Comparison of ENCODE assay signal across 16 cellular contexts in the genomic region with DNA sequence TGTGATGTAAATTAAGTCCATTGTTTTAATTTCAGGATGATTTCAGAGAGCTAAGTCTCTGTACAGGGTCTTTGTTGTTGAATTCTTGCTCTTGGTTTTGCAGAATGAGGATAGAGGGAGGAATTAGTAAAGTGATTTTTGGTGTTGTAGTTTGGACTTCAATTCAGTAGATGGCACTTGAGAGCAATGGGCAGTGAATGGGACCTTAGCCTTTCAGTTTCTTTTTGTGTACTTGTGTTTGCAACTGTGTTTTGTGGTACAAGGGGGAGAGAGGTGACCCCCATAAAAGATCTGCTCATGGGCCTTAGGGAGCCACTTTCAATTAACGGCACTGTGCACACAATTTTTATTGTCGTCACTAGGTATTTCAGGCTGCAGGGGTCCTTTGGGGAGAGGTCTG.
DNase-seq lines count a peak whose midpoint lies in the region; ATAC-seq and TF ChIP-seq lines count a peak whose summit lies in the region.
"Had no signal": no experiment of that assay in that cellular context is flagged by ENCODE, and none has a peak within 500 bp of the region (broad histone marks: within the 10 kb centered on the region; RNA-seq: fewer than 3 reads in every experiment).

No MANE protein-coding gene starts in this region.

- ATAC-seq in DND-41 (ENCODE audit: insufficient read depth, low read depth), result no peak
- peak; percentile 65 for ATAC-seq in left lobe of liver
- no peak for ATAC-seq in GM21737 (IDR thresholded peaks at IDR 0.05; ENCODE audit: unreplicated experiment)
- ATAC-seq in HG02610 (IDR thresholded peaks at IDR 0.05; ENCODE audit: unreplicated experiment), result no peak
- ATAC-seq in GM18909 (IDR thresholded peaks at IDR 0.05; ENCODE audit: poor library complexity, unreplicated experiment), result no peak
- ATAC-seq: HCT116; naive thymus-derived CD4-positive, alpha-beta T cell; stimulated activated naive CD8-positive, alpha-beta T cell treated with anti-CD3 and anti-CD28 coated beads, Interleukin-15, amount 100 ng/mL, for 72 hours; upper lobe of right lung had no signal

- no peak overlapping the region for H3K4me3 ChIP-seq in DND-41 (ENCODE audit: low read depth in 1 of 2, low read length in 2 of 2)
- no peak overlapping the region for H3K4me3 ChIP-seq in H7 (ENCODE audit: insufficient read depth, low read depth, low read length)
- H3K4me3 ChIP-seq in OCI-LY7 (ENCODE audit: low read depth, low read length, poor library complexity, severe bottlenecking), result no peak overlapping the region
- H3K4me3 ChIP-seq: upper lobe of right lung had no signal

- H3K9me2 ChIP-seq in OCI-LY7 (ENCODE audit: insufficient read depth, low read length), result no peaks in the 10 kb centered on the region

- no peak overlapping the region for H3K27ac ChIP-seq in DND-41 (ENCODE audit: low read length)
- no peak overlapping the region for H3K27ac ChIP-seq in OCI-LY7 (ENCODE audit: low read depth, low read length, poor library complexity, severe bottlenecking)
- H3K27ac ChIP-seq: upper lobe of right lung had no signal

- H2AFZ ChIP-seq in DND-41 (ENCODE audit: low read depth, low read length) (no peak overlapping the region), OCI-LY7 (ENCODE audit: low read length) (no peak overlapping the region)

- no peaks in the 10 kb centered on the region for H3K27me3 ChIP-seq in DND-41 (ENCODE audit: insufficient read depth, low read length, poor library complexity)
- no peaks in the 10 kb centered on the region for H3K27me3 ChIP-seq in H7 (ENCODE audit: control insufficient read depth, insufficient read depth, low read length)
- H3K27me3 ChIP-seq: upper lobe of right lung had no signal

- DNase-seq in DND-41 (no peak), H7 (peak; percentile 3), OCI-LY7 (ENCODE audit: low spot score) (no peak), left lobe of liver (ENCODE audit: low spot score) (no peak)
- DNase-seq in activated CD8-positive, alpha-beta memory T cell treated with anti-CD3 and anti-CD28 coated beads, Interleukin-2, amount 50 U/mL, for 48 hours, result no peak
- DNase-seq: activated CD4-positive, alpha-beta T cell treated with anti-CD3 and anti-CD28 coated beads, Interleukin-2, amount 50 U/mL, for 4 hours; activated naive CD4-positive, alpha-beta T cell treated with anti-CD3 and anti-CD28 coated beads for 36 hours; naive thymus-derived CD4-positive, alpha-beta T cell; NCI-H146; stimulated activated CD4-positive, alpha-beta T cell treated with anti-CD3 and anti-CD28 coated beads, Interleukin-1b, Interleukin-23, amount 100 ng/mL, for 48 hours; stimulated activated naive CD8-positive, alpha-beta T cell treated with anti-CD3 and anti-CD28 coated beads, Interleukin-15, amount 100 ng/mL, for 72 hours; upper lobe of right lung had no signal

- POLR2A ChIA-PET in OCI-LY7 (lab: Charles Lee), result no interaction called here

- peak; percentile 14 for TF ChIP-seq CTCF in DND-41 (IDR thresholded peaks at IDR 0.05; ENCODE audit: borderline replicate concordance, extremely low read depth, low read length, poor library complexity, severe bottlenecking)
- TF ChIP-seq CTCF in OCI-LY7 (conservative IDR thresholded peaks at IDR 0.05; ENCODE audit: low read length), result peak; percentile 32; the same call in 1 of the 2 replicates

- no TSS peak for BruUV-seq in OCI-LY7 (replicated peaks; lab: Mats Ljungman, UMichigan)

- H3K9me3 ChIP-seq in DND-41 (ENCODE audit: insufficient read depth, low read length, severe bottlenecking) (no peaks in the 10 kb centered on the region), OCI-LY7 (ENCODE audit: low read length) (no peaks in the 10 kb centered on the region)
- H3K9me3 ChIP-seq: upper lobe of right lung had no signal

- no peak overlapping the region for H3K4me2 ChIP-seq in DND-41 (ENCODE audit: insufficient read depth, low read length)
- no peak overlapping the region for H3K4me2 ChIP-seq in OCI-LY7 (ENCODE audit: low read length)

- no peak overlapping the region for H3K9ac ChIP-seq in DND-41 (ENCODE audit: low read depth, low read length)

- no peaks in the 10 kb centered on the region for H3K79me2 ChIP-seq in DND-41 (ENCODE audit: insufficient read depth, low read length)
- no peaks in the 10 kb centered on the region for H3K79me2 ChIP-seq in OCI-LY7 (ENCODE audit: insufficient read depth, low read depth, low read length)

- H4K20me1 ChIP-seq in DND-41 (ENCODE audit: insufficient read depth, low read length) (no peaks in the 10 kb centered on the region), OCI-LY7 (ENCODE audit: insufficient read depth, low read length) (no peaks in the 10 kb centered on the region)

- H3K4me1 ChIP-seq in DND-41 (ENCODE audit: insufficient read depth, low read length) (no peaks in the 10 kb centered on the region), OCI-LY7 (ENCODE audit: insufficient read depth, low read length, poor library complexity, severe bottlenecking) (no peaks in the 10 kb centered on the region)
- H3K4me1 ChIP-seq: upper lobe of right lung had no signal

- CTCF ChIA-PET in OCI-LY7 (lab: Charles Lee; ENCODE audit: unreplicated experiment), result no interaction called here

- intact Hi-C loops in OCI-LY7 (cut with micrococcal nuclease; ENCODE audit: unreplicated experiment), result no loop called here

- H3K36me3 ChIP-seq in DND-41 (ENCODE audit: insufficient read depth, low read length) (no peaks in the 10 kb centered on the region), H7 (replicated peaks; ENCODE audit: control insufficient read depth, insufficient read depth, low read length) (no peaks in the 10 kb centered on the region), OCI-LY7 (ENCODE audit: insufficient read depth, low read length) (no peaks in the 10 kb centered on the region)
- H3K36me3 ChIP-seq: upper lobe of right lung had no signal
